ENCODE assay signal across 9 cellular contexts in the genomic region with DNA sequence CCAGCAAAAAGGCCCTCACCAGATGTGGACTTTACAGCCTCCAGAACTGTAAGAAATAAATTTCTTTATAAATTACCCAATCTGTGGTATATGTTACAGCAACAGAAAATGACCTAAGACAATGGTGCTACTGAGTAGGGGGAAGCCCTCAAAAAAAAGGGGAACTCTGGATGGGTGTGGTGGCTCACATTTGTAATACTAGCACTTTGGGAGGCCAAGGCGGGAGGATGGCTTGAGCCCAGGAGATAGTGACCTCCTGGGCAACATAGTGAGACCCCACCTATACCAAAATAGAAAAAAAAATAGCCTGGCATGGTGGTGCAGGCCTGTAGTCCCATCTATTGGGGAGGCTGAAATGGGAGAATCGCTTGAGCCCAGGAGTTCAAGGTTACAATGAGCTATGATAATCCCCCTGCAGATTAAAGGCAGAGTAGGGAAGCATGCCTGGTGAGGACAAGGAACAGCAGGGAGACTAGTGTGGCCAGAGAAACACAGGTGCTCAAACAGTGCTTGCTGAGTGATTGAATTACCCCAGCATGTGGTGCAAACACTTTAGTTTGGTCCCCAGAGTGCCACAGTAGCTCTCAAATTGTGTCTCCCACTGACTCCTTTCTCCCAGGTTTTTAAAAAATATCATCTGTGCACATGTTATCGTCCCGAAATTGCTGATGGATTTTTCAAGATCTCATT. TPM values are rescaled to one million over a fixed set of nuclear protein-coding genes. Genes with fewer than 3 reads are reported as not detected.
DNase-seq lines count a peak whose midpoint lies in the region; ATAC-seq lines count a peak whose summit lies in the region.
"Had no signal": no experiment of that assay in that cellular context is flagged by ENCODE, and none has a peak within 500 bp of the region (broad histone marks: within the 10 kb centered on the region; RNA-seq: fewer than 3 reads in every experiment).

No MANE protein-coding gene starts in this region.

- no peaks in the 10 kb centered on the region for H3K4me1 ChIP-seq in trophoblast cell (ENCODE audit: control insufficient read depth in 1 of 2, insufficient read depth in 2 of 2, low read length in 2 of 2)

- ATAC-seq in stimulated activated memory B cell treated with anti-CD40 and anti-IgM and Interleukin-4, amounts not matched to agents 10 μg/mL and 1 μg/mL and 100 μg/mL, for 72 hours: no peak
- ATAC-seq: HCT116 had no signal

- H2BK12ac ChIP-seq in trophoblast cell (ENCODE audit: low read length): no peak overlapping the region

- H3K9ac ChIP-seq in trophoblast cell (ENCODE audit: low read length): no peak overlapping the region

- no peak overlapping the region for H3K14ac ChIP-seq in trophoblast cell (ENCODE audit: low read length)

- H3K27ac ChIP-seq in trophoblast cell (ENCODE audit: low read depth, low read length): no peak overlapping the region

- no peaks in the 10 kb centered on the region for H3K36me3 ChIP-seq in trophoblast cell (ENCODE audit: control insufficient read depth in 1 of 2, insufficient read depth in 2 of 2, low read length in 2 of 2)

- peak overlapping the region; percentile 98 for H3K27ac Mint-ChIP-seq in dendritic cell treated with granulocyte-macrophage colony-stimulating factor and Interleukin-4, amounts not matched to agents 40 ng/mL and 50 ng/mL, for 4 days
- peak overlapping the region; percentile 69 for H3K27ac Mint-ChIP-seq in stimulated activated memory B cell treated with anti-CD40 and anti-IgM and Interleukin-4, amounts not matched to agents 10 μg/mL and 1 μg/mL and 100 μg/mL, for 72 hours

- no peak overlapping the region for H2BK120ac ChIP-seq in trophoblast cell (ENCODE audit: insufficient read depth, low read length, poor library complexity)

- intact Hi-C loops in dendritic cell treated with granulocyte-macrophage colony-stimulating factor and Interleukin-4, amounts not matched to agents 40 ng/mL and 50 ng/mL, for 4 days (cut with micrococcal nuclease): loop anchor here (1.0 kb wide), 1 partner anchor 10 kb away; no protein-coding TSS in a partner anchor

- H3K79me2 ChIP-seq in trophoblast cell (ENCODE audit: control insufficient read depth, insufficient read depth, low read length, poor library complexity): no peaks in the 10 kb centered on the region

- no peak overlapping the region for H2AFZ ChIP-seq in trophoblast cell (ENCODE audit: insufficient read depth, low read length, poor library complexity)

- WGBS in trophoblast cell (ENCODE audit: extremely low coverage, insufficient coverage, insufficient read length): no CpG with 5 or more reads among the region's 4 CpGs

- H4K12ac ChIP-seq in trophoblast cell (ENCODE audit: low read depth, low read length): no peak overlapping the region

- H4K91ac ChIP-seq in trophoblast cell (ENCODE audit: low read depth, low read length): no peak overlapping the region

- H3K36me3 Mint-ChIP-seq in dendritic cell treated with granulocyte-macrophage colony-stimulating factor and Interleukin-4, amounts not matched to agents 40 ng/mL and 50 ng/mL, for 4 days (ENCODE audit: low read depth): no peaks in the 10 kb centered on the region
- H3K36me3 Mint-ChIP-seq in stimulated activated memory B cell treated with anti-CD40 and anti-IgM and Interleukin-4, amounts not matched to agents 10 μg/mL and 1 μg/mL and 100 μg/mL, for 72 hours: no peaks in the 10 kb centered on the region

- H3K18ac ChIP-seq in trophoblast cell (ENCODE audit: low read length): no peak overlapping the region

- no peaks in the 10 kb centered on the region for H3K9me3 ChIP-seq in trophoblast cell (ENCODE audit: insufficient read depth, low read depth, low read length)

- DNase-seq in KBM-7 (peak; percentile 45), NCI-H345 (lab: John Stamatoyannopoulos, UW) (peak; percentile 89), trophoblast cell (no peak), amygdala (lab: John Stamatoyannopoulos, UW) (no peak), NCI-H2196 treated with DMSO at 0.1 percent for 48 hours (lab: John Stamatoyannopoulos, UW; ENCODE audit: unreplicated experiment) (no peak)
- DNase-seq: NCI-H1048 had no signal

- H3K9me3 Mint-ChIP-seq in dendritic cell treated with granulocyte-macrophage colony-stimulating factor and Interleukin-4, amounts not matched to agents 40 ng/mL and 50 ng/mL, for 4 days: no peaks in the 10 kb centered on the region
- H3K9me3 Mint-ChIP-seq in stimulated activated memory B cell treated with anti-CD40 and anti-IgM and Interleukin-4, amounts not matched to agents 10 μg/mL and 1 μg/mL and 100 μg/mL, for 72 hours: no peaks in the 10 kb centered on the region

- H3K23ac ChIP-seq in trophoblast cell (ENCODE audit: low read length): no peak overlapping the region

- H3K4me3 ChIP-seq in trophoblast cell (ENCODE audit: low read depth, low read length): no peak overlapping the region

- in situ Hi-C loops in KBM-7 (cut with MboI; ENCODE audit: low pct_unique_long_range_greater_than_20kb, low sequenced_read_pairs): no loop called here

- H3K27me3 Mint-ChIP-seq in dendritic cell treated with granulocyte-macrophage colony-stimulating factor and Interleukin-4, amounts not matched to agents 40 ng/mL and 50 ng/mL, for 4 days: no peaks in the 10 kb centered on the region
- H3K27me3 Mint-ChIP-seq in stimulated activated memory B cell treated with anti-CD40 and anti-IgM and Interleukin-4, amounts not matched to agents 10 μg/mL and 1 μg/mL and 100 μg/mL, for 72 hours: no peaks in the 10 kb centered on the region

- H3K4me3 Mint-ChIP-seq in dendritic cell treated with granulocyte-macrophage colony-stimulating factor and Interleukin-4, amounts not matched to agents 40 ng/mL and 50 ng/mL, for 4 days: peak overlapping the region; percentile 67
- H3K4me3 Mint-ChIP-seq in stimulated activated memory B cell treated with anti-CD40 and anti-IgM and Interleukin-4, amounts not matched to agents 10 μg/mL and 1 μg/mL and 100 μg/mL, for 72 hours: peak overlapping the region; percentile 54

- no peaks in the 10 kb centered on the region for H3K79me1 ChIP-seq in trophoblast cell (ENCODE audit: low read length)

- no peak overlapping the region for H4K8ac ChIP-seq in trophoblast cell (ENCODE audit: low read depth, low read length)

- H3K27me3 ChIP-seq in trophoblast cell (ENCODE audit: insufficient read depth, low read length): no peaks in the 10 kb centered on the region

- peaks cover 80% of the 10 kb centered on the region for H3K4me1 Mint-ChIP-seq in dendritic cell treated with granulocyte-macrophage colony-stimulating factor and Interleukin-4, amounts not matched to agents 40 ng/mL and 50 ng/mL, for 4 days (ENCODE audit: low read depth)
- peaks cover 51% of the 10 kb centered on the region for H3K4me1 Mint-ChIP-seq in stimulated activated memory B cell treated with anti-CD40 and anti-IgM and Interleukin-4, amounts not matched to agents 10 μg/mL and 1 μg/mL and 100 μg/mL, for 72 hours

- H2AK5ac ChIP-seq in trophoblast cell (ENCODE audit: low read length): no peak overlapping the region

- no peak overlapping the region for H2BK5ac ChIP-seq in trophoblast cell (ENCODE audit: low read depth, low read length, poor library complexity)

- H3K4me2 ChIP-seq in trophoblast cell (ENCODE audit: low read length): no peak overlapping the region

- no peak overlapping the region for H3K4ac ChIP-seq in trophoblast cell (ENCODE audit: low read depth, low read length)

RNA-seq across cellular contexts. Expression of gene USP3, which starts 13.9 kb away (rescaled TPM):
- polyA plus RNA-seq in trophoblast cell (2013): 28.3 and 28.6 TPM in 2 replicates

Comparison
In these comparisons a context has a peak if more than half of its experiments do, and no peak if none do; other contexts are left out.
1. DNase-seq: peak in KBM-7 (single experiment) and NCI-H345 (single experiment); none in trophoblast cell (0 of 2), amygdala (0 of 56) and NCI-H2196 treated with DMSO at 0.1 percent for 48 hours (single experiment).